ENCODE assay signal across 8 cellular contexts in the genomic region with DNA sequence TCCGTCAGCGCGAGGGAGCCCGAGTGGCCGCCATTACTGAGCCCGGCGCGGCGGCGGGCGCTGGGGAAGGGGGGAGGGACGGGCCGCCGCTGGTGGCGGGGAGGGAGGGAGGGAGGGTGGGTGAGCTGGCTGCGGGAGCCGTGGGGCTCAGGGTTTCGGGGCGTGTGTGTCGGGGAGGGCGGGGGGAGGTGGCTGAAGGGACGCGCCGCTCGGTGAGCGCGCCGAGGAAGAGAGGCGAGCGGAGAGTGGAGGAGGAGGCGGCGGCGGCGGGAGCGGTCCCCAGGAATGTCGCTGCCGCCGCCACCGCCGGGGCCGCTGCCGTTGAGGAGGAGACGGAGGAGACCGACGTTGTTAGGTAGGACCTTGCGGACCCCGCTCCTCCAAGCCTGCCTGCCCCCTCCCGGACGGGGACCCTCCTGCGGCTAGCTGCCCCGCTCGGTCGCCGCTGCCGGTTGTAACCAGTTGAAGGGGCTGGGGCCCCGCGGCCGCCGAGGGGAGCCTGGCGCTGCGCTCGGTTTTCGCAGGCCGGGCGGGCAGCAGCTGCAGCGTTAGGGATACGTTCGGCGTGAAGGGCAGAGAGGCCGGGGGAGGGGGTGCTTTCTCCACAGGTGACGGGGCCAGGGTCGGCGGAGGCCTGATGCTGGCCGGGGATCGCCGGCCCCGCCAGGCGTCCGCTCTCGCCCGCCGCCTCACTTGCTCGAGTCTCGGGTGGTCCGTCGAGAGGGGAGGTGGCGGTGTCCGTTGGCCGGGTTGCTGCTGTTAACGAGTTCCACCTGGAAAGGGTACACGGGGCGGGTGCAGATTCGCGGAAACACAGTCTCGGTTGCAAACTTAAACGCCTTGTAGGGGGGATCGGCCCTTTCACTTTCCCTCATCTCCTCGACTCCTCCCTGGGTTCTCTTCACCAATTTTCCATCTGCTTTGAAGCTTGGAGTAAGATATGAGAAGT. TPM values are rescaled to one million over a fixed set of nuclear protein-coding genes. Genes with fewer than 3 reads are reported as not detected.
A peak's percentile ranks its signal among the peaks of the same experiment; 100 is the strongest.
DNase-seq lines count a peak whose midpoint lies in the region; ATAC-seq and TF ChIP-seq lines count a peak whose summit lies in the region.

Gene ARHGAP5, plus strand, starts transcription at position 224 of the 949 bp plus-strand sequence. CDS start 13,366 bp downstream, outside the sequence.

- CTCF ChIA-PET in activated B cell treated with CpG ODN at 0.5 μM for 24 hours (lab: Charles Lee), result interaction anchor here (0.7 to 2.3 kb wide), 5 partner anchors 20 to 177 kb away, joined by 4 to 15 read pairs (median 5); partner anchors contain the start of gene RNU6-8

- H3K79me2 ChIP-seq in MM.1S (ENCODE audit: low read length), result peaks cover 34% of the 10 kb centered on the region

- H3K9me3 ChIP-seq in MM.1S (replicated peaks; ENCODE audit: insufficient read depth, low read length), result no peaks in the 10 kb centered on the region

- peaks cover 12% of the 10 kb centered on the region for H3K36me3 Mint-ChIP-seq in activated B cell treated with CpG ODN at 0.5 μM for 24 hours (ENCODE audit: low read depth)
- peaks cover 11% of the 10 kb centered on the region for H3K36me3 Mint-ChIP-seq in central memory CD8-positive, alpha-beta T cell (ENCODE audit: insufficient read depth)

- DNase-seq in GM04504 (ENCODE audit: low read depth) (peak; percentile 9), H7 (peak; percentile 80), MM.1S (peak; percentile 46), activated B cell treated with CpG ODN at 0.5 μM for 24 hours (peak; percentile 63), SIG-M5 treated with dmso at 0.1 percent for 504 hours (lab: John Stamatoyannopoulos, UW; ENCODE audit: unreplicated experiment) (no peak)
- DNase-seq in central memory CD8-positive, alpha-beta T cell (ENCODE audit: low spot score in 2 of 2), result peak; percentile 18 to 48
- peak; percentile 49 to 51 for DNase-seq in stimulated activated CD4-positive, alpha-beta T cell treated with anti-CD3 and anti-CD28 coated beads, Interleukin-2, amount 100 ng/mL, for 24 hours

- H3K4me2 ChIP-seq in MM.1S (ENCODE audit: low read depth, low read length), result peak within 1 kb of the TSS; percentile 73

- peaks cover 12% of the 10 kb centered on the region for H3F3A ChIP-seq in MM.1S (ENCODE audit: insufficient read depth, low read length)

- H3K27ac ChIP-seq in MM.1S (ENCODE audit: low read length) (peak within 1 kb of the TSS; percentile 65), layer of hippocampus (ENCODE audit: low read depth, low read length) (peak within 1 kb of the TSS; percentile 97)

- H3K4me1 ChIP-seq in MM.1S (ENCODE audit: low read length), result no peaks in the 10 kb centered on the region

- no peaks in the 10 kb centered on the region; the same call in 1 of the 2 replicates for H3K27me3 ChIP-seq in H7 (ENCODE audit: control insufficient read depth, insufficient read depth, low read length)
- H3K27me3 ChIP-seq in MM.1S (replicated peaks; ENCODE audit: insufficient read depth, low read length), result no peaks in the 10 kb centered on the region
- no peaks in the 10 kb centered on the region for H3K27me3 ChIP-seq in layer of hippocampus (ENCODE audit: control insufficient read depth, insufficient read depth, low read length)

- H3K4me3 ChIP-seq in H7 (ENCODE audit: insufficient read depth, low read depth, low read length) (peak within 1 kb of the TSS; percentile 79), MM.1S (ENCODE audit: low read length) (peak within 1 kb of the TSS; percentile 84)

- peak within 1 kb of the TSS; percentile 72 for H3K9ac ChIP-seq in MM.1S (ENCODE audit: low read length)

- no peaks in the 10 kb centered on the region for H3K27me3 Mint-ChIP-seq in activated B cell treated with CpG ODN at 0.5 μM for 24 hours
- no peaks in the 10 kb centered on the region for H3K27me3 Mint-ChIP-seq in central memory CD8-positive, alpha-beta T cell

- no peaks in the 10 kb centered on the region for H3K9me3 Mint-ChIP-seq in activated B cell treated with CpG ODN at 0.5 μM for 24 hours
- no peaks in the 10 kb centered on the region for H3K9me3 Mint-ChIP-seq in central memory CD8-positive, alpha-beta T cell

- H3K9me2 ChIP-seq in MM.1S (replicated peaks; ENCODE audit: insufficient read depth, low read length), result no peaks in the 10 kb centered on the region

- H3K36me3 ChIP-seq in H7 (replicated peaks; ENCODE audit: control insufficient read depth, insufficient read depth, low read length), result no peaks in the 10 kb centered on the region
- H3K36me3 ChIP-seq in MM.1S (replicated peaks; ENCODE audit: insufficient read depth, low read length), result no peaks in the 10 kb centered on the region

- POLR2A ChIA-PET in activated B cell treated with CpG ODN at 0.5 μM for 24 hours (lab: Charles Lee), result interaction anchor here (0.6 to 3.5 kb wide), 18 partner anchors 10 to 1456 kb away, joined by 3 to 53 read pairs (median 6); partner anchors contain the start of genes DTD2, HEATR5A, RNU6-7 and RNU6-8

- peak; percentile 54 for ATAC-seq in activated B cell treated with CpG ODN at 0.5 μM for 24 hours (ENCODE audit: low read depth)
- ATAC-seq in central memory CD8-positive, alpha-beta T cell (replicated peaks; ENCODE audit: extremely low read depth, poor library complexity, severe bottlenecking), result peak; percentile 57

- no peaks in the 10 kb centered on the region for H4K20me1 ChIP-seq in MM.1S (ENCODE audit: insufficient read depth, low read length)

- H2AFZ ChIP-seq in MM.1S (ENCODE audit: low read length), result peak within 1 kb of the TSS; percentile 92

- TF ChIP-seq CTCF in MM.1S (IDR thresholded peaks at IDR 0.05; ENCODE audit: low read length), result no peak
- TF ChIP-seq CTCF in activated B cell treated with CpG ODN at 0.5 μM for 24 hours (IDR thresholded peaks at IDR 0.05), result no peak

- H3K4me1 Mint-ChIP-seq in activated B cell treated with CpG ODN at 0.5 μM for 24 hours, result peaks cover 33% of the 10 kb centered on the region
- peaks cover 36% of the 10 kb centered on the region for H3K4me1 Mint-ChIP-seq in central memory CD8-positive, alpha-beta T cell

- peak within 1 kb of the TSS; percentile 98 for H3K27ac Mint-ChIP-seq in activated B cell treated with CpG ODN at 0.5 μM for 24 hours
- peak within 1 kb of the TSS; percentile 92 for H3K27ac Mint-ChIP-seq in central memory CD8-positive, alpha-beta T cell (ENCODE audit: low read depth)

- intact Hi-C loops in activated B cell treated with CpG ODN at 0.5 μM for 24 hours (cut with micrococcal nuclease), result loop anchor here (1.0 to 5.0 kb wide), 10 partner anchors 11 to 1519 kb away; partner anchors contain the start of genes AP4S1, DTD2, G2E3 and HEATR5A

- H3K4me3 Mint-ChIP-seq in activated B cell treated with CpG ODN at 0.5 μM for 24 hours, result peak within 1 kb of the TSS; percentile 93
- H3K4me3 Mint-ChIP-seq in central memory CD8-positive, alpha-beta T cell, result peak within 1 kb of the TSS; percentile 94

RNA-seq across cellular contexts. Expression of gene ARHGAP5, which starts in this region (rescaled TPM):
- total RNA-seq in H7 (2014; rRNA removed; shearing (Covaris generic)), result 33.3 and 53.0 TPM in 2 replicates
- 51.6 and 54.4 TPM in 2 replicates for total RNA-seq in activated B cell treated with CpG ODN at 0.5 μM for 24 hours
